ENCODE assay signal across 14 cellular contexts in the genomic region with DNA sequence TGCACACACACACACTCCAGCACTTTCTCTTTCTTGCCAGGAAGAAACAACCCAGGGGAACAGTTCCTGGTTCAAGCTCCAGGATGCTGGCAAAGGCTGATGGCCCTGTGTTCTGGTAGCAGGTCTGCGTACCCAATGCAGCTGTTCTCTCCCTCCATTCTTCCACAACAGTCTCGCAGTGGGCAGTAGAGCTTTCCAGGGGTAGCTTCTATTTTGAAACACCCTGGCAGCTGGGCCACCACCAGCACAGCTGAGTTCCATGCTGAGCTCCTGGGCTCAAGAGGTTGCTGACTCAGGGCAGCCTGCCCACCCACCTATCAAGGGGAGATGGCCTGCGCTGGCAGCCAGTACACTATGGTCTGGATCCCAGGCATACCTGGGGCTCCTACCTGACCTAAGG. TPM values are rescaled to one million over a fixed set of nuclear protein-coding genes. Genes with fewer than 3 reads are reported as not detected.
A peak's percentile ranks its signal among the peaks of the same experiment; 100 is the strongest.
DNase-seq lines count a peak whose midpoint lies in the region; ATAC-seq and TF ChIP-seq lines count a peak whose summit lies in the region.
"Had no signal": no experiment of that assay in that cellular context is flagged by ENCODE, and none has a peak within 500 bp of the region (broad histone marks: within the 10 kb centered on the region; RNA-seq: fewer than 3 reads in every experiment).

No MANE protein-coding gene starts in this region.

- no peak overlapping the region for H3K4me3 Mint-ChIP-seq in activated CD4-positive, alpha-beta T cell treated with anti-CD3 and anti-CD28 coated beads for 36 hours

- H3K27me3 Mint-ChIP-seq in activated CD4-positive, alpha-beta T cell treated with anti-CD3 and anti-CD28 coated beads for 36 hours: no peaks in the 10 kb centered on the region

- no peaks in the 10 kb centered on the region for H3K9me2 ChIP-seq in Loucy (replicated peaks; ENCODE audit: low read depth, low read length)

- H3K4me1 Mint-ChIP-seq in activated CD4-positive, alpha-beta T cell treated with anti-CD3 and anti-CD28 coated beads for 36 hours: peaks cover 63% of the 10 kb centered on the region

- POLR2A ChIA-PET in activated CD4-positive, alpha-beta T cell treated with anti-CD3 and anti-CD28 coated beads for 36 hours (lab: Charles Lee): no interaction called here

- H3F3A ChIP-seq in Loucy (ENCODE audit: low read depth): no peaks in the 10 kb centered on the region

- H3K36me3 Mint-ChIP-seq in activated CD4-positive, alpha-beta T cell treated with anti-CD3 and anti-CD28 coated beads for 36 hours (ENCODE audit: low read depth): peaks cover 42% of the 10 kb centered on the region

- intact Hi-C loops in activated CD4-positive, alpha-beta T cell treated with anti-CD3 and anti-CD28 coated beads for 36 hours (cut with DNase I, micrococcal nuclease): loop anchor here (5.0 to 10.0 kb wide), 2 partner anchors 525 to 527 kb away; a partner anchor contains a TSS

- DNase-seq in activated CD4-positive, alpha-beta T cell treated with anti-CD3 and anti-CD28 coated beads for 36 hours: no peak
- DNase-seq in activated CD4-positive, alpha-beta T cell treated with anti-CD3 and anti-CD28 coated beads for 1 hour: no peak
- DNase-seq in osteoblast (ENCODE audit: insufficient read length, low spot score, missing footprints) (no peak), pons (ENCODE audit: low spot score) (no peak), occipital lobe (lab: John Stamatoyannopoulos, UW) (no peak)
- no peak for DNase-seq in stimulated activated CD4-positive, alpha-beta T cell treated with anti-CD3 and anti-CD28 coated beads, Interleukin-12 subunit alpha, Interleukin-12 subunit beta, amount 100 ng/mL, for 4 hours
- DNase-seq: 8988T, HCEC 1CT, NCI-H187 treated with DMSO at 0.1 percent for 48 hours, substantia nigra had no signal

- H3K9me3 Mint-ChIP-seq in activated CD4-positive, alpha-beta T cell treated with anti-CD3 and anti-CD28 coated beads for 36 hours (ENCODE audit: low read depth): no peaks in the 10 kb centered on the region

- H3K4me2 ChIP-seq in Loucy (ENCODE audit: low read depth, low read length, poor library complexity, severe bottlenecking) (peak overlapping the region; percentile 92), osteoblast (ENCODE audit: insufficient read depth, low read length) (no peak overlapping the region)

- H3K27ac Mint-ChIP-seq in activated CD4-positive, alpha-beta T cell treated with anti-CD3 and anti-CD28 coated beads for 36 hours: peak overlapping the region; percentile 25

- peak overlapping the region; percentile 45 for H3K27ac ChIP-seq in duodenal mucosa (ENCODE audit: low read depth, low read length)
- peak overlapping the region; percentile 12 for H3K27ac ChIP-seq in osteoblast (ENCODE audit: low read depth, low read length)

- TF ChIP-seq CTCF in Loucy (conservative IDR thresholded peaks at IDR 0.05; ENCODE audit: low read length) (no peak), osteoblast (IDR thresholded peaks at IDR 0.05; ENCODE audit: extremely low read depth, low read depth, low read length) (no peak)

- H3K79me2 ChIP-seq in Loucy (ENCODE audit: insufficient read depth, low read length): peaks cover 86% of the 10 kb centered on the region
- H3K79me2 ChIP-seq in osteoblast (ENCODE audit: insufficient read depth, low read length): peaks cover 88% of the 10 kb centered on the region

- H3K9me3 ChIP-seq in Loucy (ENCODE audit: insufficient read depth, low read depth, low read length): no peaks in the 10 kb centered on the region
- no peaks in the 10 kb centered on the region for H3K9me3 ChIP-seq in duodenal mucosa (ENCODE audit: control insufficient read depth in 1 of 2, low read length in 2 of 2)
- no peaks in the 10 kb centered on the region for H3K9me3 ChIP-seq in osteoblast (ENCODE audit: low read depth, low read length)
- H3K9me3 ChIP-seq: gastroesophageal sphincter had no signal

- H4K20me1 ChIP-seq in Loucy (ENCODE audit: insufficient read depth, low read length, poor library complexity, severe bottlenecking) (peaks cover 48% of the 10 kb centered on the region), osteoblast (ENCODE audit: insufficient read depth, low read length) (peaks cover 83% of the 10 kb centered on the region)

- H3K4me3 ChIP-seq in Loucy (ENCODE audit: low read length, poor library complexity, severe bottlenecking) (peak overlapping the region; percentile 39), duodenal mucosa (ENCODE audit: low read depth in 1 of 2, low read length in 2 of 2) (peak overlapping the region; percentile 16 to 30), osteoblast (ENCODE audit: insufficient read depth, low read length) (no peak overlapping the region)
- H3K4me3 ChIP-seq: gastroesophageal sphincter had no signal

- H2AFZ ChIP-seq in Loucy (ENCODE audit: low read length) (no peak overlapping the region), osteoblast (ENCODE audit: low read length) (no peak overlapping the region)

- CTCF ChIA-PET in activated CD4-positive, alpha-beta T cell treated with anti-CD3 and anti-CD28 coated beads for 36 hours (lab: Charles Lee): interaction anchor here (0.6 to 3.0 kb wide), 7 partner anchors 20 to 1254 kb away, joined by 3 to 21 read pairs (median 4); no protein-coding TSS in a partner anchor

- no peak for ATAC-seq in activated CD4-positive, alpha-beta T cell treated with anti-CD3 and anti-CD28 coated beads for 36 hours
- ATAC-seq: gastroesophageal sphincter, sciatic nerve had no signal

- no peaks in the 10 kb centered on the region for H3K27me3 ChIP-seq in Loucy (ENCODE audit: insufficient read depth, low read length, poor library complexity, severe bottlenecking)
- no peaks in the 10 kb centered on the region for H3K27me3 ChIP-seq in duodenal mucosa (ENCODE audit: control insufficient read depth in 1 of 2, insufficient read depth in 2 of 2, low read length in 2 of 2)
- no peaks in the 10 kb centered on the region for H3K27me3 ChIP-seq in osteoblast (ENCODE audit: insufficient read depth, low read length)
- H3K27me3 ChIP-seq: gastroesophageal sphincter had no signal

- H3K36me3 ChIP-seq in Loucy (ENCODE audit: insufficient read depth, low read length) (no peaks in the 10 kb centered on the region), duodenal mucosa (ENCODE audit: control insufficient read depth in 1 of 2, insufficient read depth in 2 of 2, low read length in 2 of 2) (peaks cover 0 to 6% of the 10 kb centered on the region in 2 donors), osteoblast (ENCODE audit: insufficient read depth, low read length) (peaks cover 24% of the 10 kb centered on the region)

- H3K4me1 ChIP-seq in Loucy (ENCODE audit: insufficient read depth, low read length, poor library complexity, severe bottlenecking) (peaks cover 22% of the 10 kb centered on the region), duodenal mucosa (ENCODE audit: control insufficient read depth in 1 of 2, insufficient read depth in 2 of 2, low read length in 2 of 2) (peaks cover 61 to 72% of the 10 kb centered on the region in 2 donors), osteoblast (ENCODE audit: insufficient read depth, low read length) (peaks cover 27% of the 10 kb centered on the region)

- H3K9ac ChIP-seq in Loucy (ENCODE audit: low read depth, low read length, poor library complexity, severe bottlenecking) (no peak overlapping the region), duodenal mucosa (ENCODE audit: low read depth in 1 of 2, low read length in 2 of 2) (peak overlapping the region; percentile 33 to 56)

RNA-seq across cellular contexts. Expression of a gene that starts 4.7 kb away (rescaled TPM):
- total RNA-seq in activated CD4-positive, alpha-beta T cell treated with anti-CD3 and anti-CD28 coated beads for 36 hours: 100 to 1,000 TPM; 482 to 486 TPM
- 236 and 264 TPM in 2 replicates for total RNA-seq in osteoblast
- total RNA-seq in occipital lobe: 209 TPM

RNA-seq across cellular contexts. Expression of a gene that starts 31.7 kb away (rescaled TPM):
- 10 to 100 TPM; 28.7 to 38.7 TPM for total RNA-seq in activated CD4-positive, alpha-beta T cell treated with anti-CD3 and anti-CD28 coated beads for 36 hours
- total RNA-seq in osteoblast (68.4 and 77.2 TPM in 2 replicates), occipital lobe (56.3 TPM)
